ENCODE assay signal across 13 cellular contexts in the genomic region with DNA sequence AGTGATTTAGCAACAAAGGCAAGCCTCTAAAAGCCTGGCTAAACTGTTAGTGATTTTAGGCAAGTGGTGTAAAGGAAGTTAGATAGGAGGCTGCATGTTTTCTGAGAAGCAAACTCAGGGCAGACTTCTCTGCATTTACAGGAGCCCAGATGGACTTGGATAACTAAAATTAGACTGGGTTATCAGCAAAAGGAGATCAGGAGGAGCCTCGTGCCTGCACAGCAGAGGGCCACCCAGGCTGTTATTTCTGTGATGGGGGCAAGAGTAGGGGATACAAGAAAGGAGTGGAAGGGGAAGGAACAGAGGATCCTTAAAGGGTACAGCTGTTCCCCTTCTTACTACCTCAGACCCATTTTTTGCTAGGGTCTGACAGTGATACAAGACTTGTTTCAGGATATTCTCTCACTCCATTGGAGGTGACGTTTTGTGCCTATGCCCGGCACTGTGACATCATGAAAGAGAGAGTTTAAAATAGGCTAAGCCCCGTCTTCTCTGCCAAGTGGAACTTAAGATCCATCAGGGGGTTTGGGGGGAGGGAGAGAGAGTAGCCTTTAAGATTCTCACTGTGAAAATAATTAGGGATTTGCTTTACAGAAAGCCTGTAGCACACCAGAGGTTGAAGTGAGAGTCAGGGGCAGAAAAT. TPM values are rescaled to one million over a fixed set of nuclear protein-coding genes. Genes with fewer than 3 reads are reported as not detected.
A peak's percentile ranks its signal among the peaks of the same experiment; 100 is the strongest.
DNase-seq lines count a peak whose midpoint lies in the region; ATAC-seq, FAIRE-seq and TF ChIP-seq lines count a peak whose summit lies in the region.
"Had no signal": no experiment of that assay in that cellular context is flagged by ENCODE, and none has a peak within 500 bp of the region (broad histone marks: within the 10 kb centered on the region; RNA-seq: fewer than 3 reads in every experiment).

No MANE protein-coding gene starts in this region.

- no peaks in the 10 kb centered on the region; the same call in 1 of the 2 replicates for H3K23me2 ChIP-seq in H1 (ENCODE audit: low read depth, low read length)

- no peak overlapping the region for H3K23ac ChIP-seq in H1 (ENCODE audit: insufficient read length)

- H2BK12ac ChIP-seq in H1 (ENCODE audit: low read depth, low read length), result peak overlapping the region; percentile 89; the same call in 1 of the 2 replicates

- no peaks in the 10 kb centered on the region for H4K20me1 ChIP-seq in H1 (replicated peaks in 1 of 2; ENCODE audit: control insufficient read depth in 1 of 2, insufficient read depth in 2 of 2, low read length in 2 of 2)

- H3K9me3 Mint-ChIP-seq in naive thymus-derived CD8-positive, alpha-beta T cell, result no peaks in the 10 kb centered on the region

- peaks cover 4 to 16% (median 11%) of the 10 kb centered on the region in 4 experiments; a peak in 6 of 7 replicates for H3K4me1 ChIP-seq in H1 (replicated peaks in 1 of 4; ENCODE audit: control insufficient read depth in 3 of 4, insufficient read depth in 4 of 4, low read length in 3 of 4)
- peaks cover 0 to 59% (median 53%) of the 10 kb centered on the region in 4 donors for H3K4me1 ChIP-seq in tibial artery

- H2AFZ ChIP-seq in H1 (ENCODE audit: low read length), result peak overlapping the region; percentile 74; the same call in 1 of the 2 replicates

- no peak overlapping the region for H2BK20ac ChIP-seq in H1 (ENCODE audit: low read length)

- TF ChIP-seq EP300 in H1 (IDR thresholded peaks at IDR 0.05; ENCODE audit: borderline replicate concordance in 1 of 2, low read depth in 2 of 2, low read length in 2 of 2), result no peak

- no peak for TF ChIP-seq POLR2A in H1 (IDR thresholded peaks at IDR 0.05; ENCODE audit: control extremely low read depth in 1 of 2, low read depth in 2 of 2, low read length in 2 of 2)

- H3K56ac ChIP-seq in H1 (replicated peaks; ENCODE audit: insufficient read length, low read depth, low read length), result no peak overlapping the region

- 0 out of 7 replicates have a peak overlapping the region, but pooled peaks of 1 of the 4 experiments have one; percentile 0 for H3K9ac ChIP-seq in H1 (replicated peaks in 1 of 4; ENCODE audit: extremely low read depth in 1 of 4, low read depth in 3 of 4, low read length in 3 of 4)

- no peaks in the 10 kb centered on the region for H3K27me3 Mint-ChIP-seq in naive thymus-derived CD8-positive, alpha-beta T cell

- H3K27me3 ChIP-seq in H1 (replicated peaks in 1 of 4; ENCODE audit: control insufficient read depth in 3 of 4, extremely low read depth in 1 of 4, insufficient read depth in 3 of 4, low read length in 3 of 4) (no peaks in the 10 kb centered on the region), tibial artery (no peaks in the 10 kb centered on the region)
- H3K27me3 ChIP-seq: left lung had no signal

- H2BK120ac ChIP-seq in H1 (replicated peaks; ENCODE audit: low read depth, low read length), result no peak overlapping the region

- H3K4me2 ChIP-seq in H1 (ENCODE audit: insufficient read depth in 1 of 2, low read depth in 2 of 2, low read length in 2 of 2), result peak overlapping the region in 1 of 2 experiments; percentile 49; a peak in 3 of 4 replicates

- H3K27ac Mint-ChIP-seq in naive thymus-derived CD8-positive, alpha-beta T cell, result peak overlapping the region in 8 of 10 donors; percentile 7 to 90 (median 74)

- H3K4me3 ChIP-seq in H1 (ENCODE audit: extremely low read depth in 1 of 4, insufficient read depth in 2 of 4, low read depth in 3 of 4, low read length in 4 of 4) (no peak overlapping the region; a peak in 1 of 8 replicates), tibial artery (no peak overlapping the region)
- H3K4me3 ChIP-seq: left lung had no signal

- no peaks in the 10 kb centered on the region for H3K79me2 ChIP-seq in H1 (ENCODE audit: control insufficient read depth in 1 of 2, insufficient read depth in 2 of 2, low read length in 2 of 2)

- H3K79me1 ChIP-seq in H1 (ENCODE audit: low read depth, low read length), result no peaks in the 10 kb centered on the region

- peaks cover 15 to 24% (median 20%) of the 10 kb centered on the region in 4 donors for H3K4me1 Mint-ChIP-seq in naive thymus-derived CD8-positive, alpha-beta T cell

- no peak for FAIRE-seq in H1 (lab: Jason Lieb, UNC)
- FAIRE-seq: bronchial epithelial cell, D721Med had no signal

- H4K8ac ChIP-seq in H1 (ENCODE audit: extremely low read depth, insufficient read depth, low read length), result no peak overlapping the region

- no peaks in the 10 kb centered on the region for H3K36me3 ChIP-seq in H1 (ENCODE audit: control insufficient read depth in 2 of 4, insufficient read depth in 4 of 4, low read length in 3 of 4)
- H3K36me3 ChIP-seq in tibial artery, result no peaks in the 10 kb centered on the region
- H3K36me3 ChIP-seq: left lung had no signal

- TF ChIP-seq CTCF in H1 (IDR thresholded peaks at IDR 0.05; ENCODE audit: control extremely low read depth in 1 of 3, insufficient read depth in 1 of 3, low read depth in 1 of 3, low read length in 3 of 3), result no peak
- TF ChIP-seq CTCF in tibial artery (IDR thresholded peaks at IDR 0.05), result no peak

- H3K18ac ChIP-seq in H1 (ENCODE audit: extremely low read depth, low read length), result no peak overlapping the region

- no peak overlapping the region for H4K91ac ChIP-seq in H1 (replicated peaks; ENCODE audit: insufficient read length, low read length)

- no peak overlapping the region for H2AK5ac ChIP-seq in H1 (ENCODE audit: low read depth, low read length)

- 78% methylated on average over 4 of the region's 4 CpGs; no CpG with 5 or more reads in 1 of the 2 experiments for WGBS in H1 (ENCODE audit: extremely low coverage in 1 of 2, insufficient coverage in 1 of 2, insufficient read length in 1 of 2, insufficient replicate concordance in 2 of 2, low coverage in 1 of 2, low lambda C conversion rate in 2 of 2, missing lambda C conversion rate in 1 of 2), 2 experiments

- CTCF ChIA-PET in H1 (lab: Charles Lee; ENCODE audit: partially characterized antibody), result interaction anchor here (0.9 to 1.9 kb wide), 3 partner anchors 11 to 18 kb away, joined by 3 to 5 read pairs (median 4); no protein-coding TSS in a partner anchor

- H3K4me3 Mint-ChIP-seq in naive thymus-derived CD8-positive, alpha-beta T cell, result no peak overlapping the region

- H3K9me3 ChIP-seq in H1 (ENCODE audit: insufficient read depth in 2 of 2, low read depth in 1 of 2, low read length in 1 of 2) (no peaks in the 10 kb centered on the region), tibial artery (no peaks in the 10 kb centered on the region)
- H3K9me3 ChIP-seq: left lung had no signal

- H2BK5ac ChIP-seq in H1 (ENCODE audit: low read depth, low read length), result no peak overlapping the region

- no peaks in the 10 kb centered on the region for H3K36me3 Mint-ChIP-seq in naive thymus-derived CD8-positive, alpha-beta T cell

- intact Hi-C loops in tibial artery (cut with DNase I; ENCODE audit: low total_unique reads), result loop anchor here (5.0 kb wide), 1 partner anchor 50 kb away; a partner anchor contains a TSS

- no peak overlapping the region for H3K14ac ChIP-seq in H1 (ENCODE audit: insufficient read length)

- DNase-seq in OCI-M1 (lab: John Stamatoyannopoulos, UW), result peak; percentile 72
- no peak for DNase-seq in H1 (ENCODE audit: low read depth in 1 of 2, low spot score in 2 of 2)
- DNase-seq in naive thymus-derived CD8-positive, alpha-beta T cell, result no peak
- no peak for DNase-seq in tibial artery
- DNase-seq in HK-2 (ENCODE audit: unreplicated experiment), result no peak
- no peak for DNase-seq in stimulated activated CD4-positive, alpha-beta T cell treated with anti-CD3 and anti-CD28 coated beads, Interleukin-12 subunit alpha, Interleukin-12 subunit beta, amount 100 ng/mL, for 4 hours
- DNase-seq in NCI-H187 treated with DMSO at 0.1 percent for 48 hours (lab: John Stamatoyannopoulos, UW), result no peak
- DNase-seq: activated CD8-positive, alpha-beta memory T cell treated with anti-CD3 and anti-CD28 coated beads, Interleukin-2, amount 50 U/mL, for 48 hours; left lung; NK-92 treated with Interleukin-12 subunit alpha and Interleukin-12 subunit beta, amount 100 ng/mL, for 24 hours had no signal

- no peak for TF ChIP-seq RAD21 in H1 (IDR thresholded peaks at IDR 0.05 in 1 of 2, conservative IDR thresholded peaks at IDR 0.05 in 1 of 2; ENCODE audit: low read depth in 2 of 2, low read length in 2 of 2)

- no peak overlapping the region for H3K4ac ChIP-seq in H1 (replicated peaks; ENCODE audit: insufficient read length, low read depth, low read length)

- no peak for ATAC-seq in naive thymus-derived CD8-positive, alpha-beta T cell
- ATAC-seq: left lung had no signal

- H4K5ac ChIP-seq in H1 (ENCODE audit: insufficient read length, low read depth, low read length), result no peak overlapping the region

- 0 out of 2 replicates have a peak overlapping the region, but pooled peaks have one; percentile 26 for H3K27ac ChIP-seq in H1 (ENCODE audit: low read depth, low read length)
- peak overlapping the region; percentile 78 to 79 for H3K27ac ChIP-seq in tibial artery
- H3K27ac ChIP-seq: HL-60, left lung had no signal

- POLR2A ChIA-PET in H1 (lab: Charles Lee; ENCODE audit: partially characterized antibody), result interaction anchor here (1.8 to 2.0 kb wide), 2 partner anchors 10 to 49 kb away, joined by 4 to 8 read pairs; a partner anchor contains a TSS
- POLR2A ChIA-PET in naive thymus-derived CD8-positive, alpha-beta T cell (lab: Charles Lee), result interaction anchor here (1.0 kb wide), 1 partner anchor 48 kb away, joined by 3 read pairs; no protein-coding TSS in a partner anchor

- H2BK15ac ChIP-seq in H1 (ENCODE audit: low read length), result no peak overlapping the region

TF ChIP-seq in H1, 55 proteins besides CTCF, POLR2A, EP300 and RAD21 (continues in another document):
- no peak for TF ChIP-seq SRF (IDR thresholded peaks at IDR 0.05; ENCODE audit: low read depth, low read length)
- no peak for TF ChIP-seq TEAD4 (IDR thresholded peaks at IDR 0.05; ENCODE audit: low read depth, low read length)
- TF ChIP-seq CBX8 (IDR thresholded peaks at IDR 0.05; ENCODE audit: borderline replicate concordance, low read depth, low read length), result no peak
- no peak for TF ChIP-seq NRF1 (IDR thresholded peaks at IDR 0.05; ENCODE audit: low read depth, low read length)
- no peak for TF ChIP-seq POU5F1 (IDR thresholded peaks at IDR 0.05; ENCODE audit: low read depth, low read length)
- no peak for TF ChIP-seq MAFK (IDR thresholded peaks at IDR 0.05; ENCODE audit: low read depth, low read length)
- TF ChIP-seq KDM1A (IDR thresholded peaks at IDR 0.05; ENCODE audit: borderline replicate concordance, low read length), result no peak

RNA-seq across cellular contexts. Expression of a gene that starts 49.5 kb away (rescaled TPM):
- 22.8 and 26.8 TPM in 2 replicates for total RNA-seq in H1 (2021; fragmentation: NEBNext Ultra II Directional; extraction: Animal tissue kit (Norgen Biotek cat#: 25700))
- polyA plus RNA-seq in H1 (2011; rRNA removed), result 3.2 and 3.3 TPM in 2 replicates
- 13.7 TPM for polyA plus RNA-seq in H1 (2011; cell fraction: cytosol; rRNA removed)
- 2.2 TPM for polyA plus RNA-seq in H1 (2011; cell fraction: nucleus; rRNA removed)
- polyA plus RNA-seq in H1 (2012, experiment 1 of 2), result 16.4 to 27.5 TPM (median 23.0 TPM) in 4 replicates
- 1.1 TPM for polyA plus RNA-seq in H1 (2012, experiment 2 of 2)
- 9.0 TPM for polyA plus RNA-seq in H1 (2013, experiment 1 of 2)
- 8.4 TPM for polyA plus RNA-seq in H1 (2013, experiment 2 of 2)
- polyA minus RNA-seq in H1 (2011; rRNA and poly(A)+ RNA removed), result 4.7 and 5.2 TPM in 2 replicates
- polyA minus RNA-seq in H1 (2011; cell fraction: cytosol; rRNA and poly(A)+ RNA removed), result 10.1 TPM
- 14.0 TPM for polyA minus RNA-seq in H1 (2011; cell fraction: nucleus; rRNA and poly(A)+ RNA removed)
- 100 to 1,000 TPM; 361 to 367 TPM for total RNA-seq in naive thymus-derived CD8-positive, alpha-beta T cell
- 100 to 1,000 TPM; 318 to 385 (median 341) TPM for polyA plus RNA-seq in naive thymus-derived CD8-positive, alpha-beta T cell

Comparison
In these comparisons a context has a peak if more than half of its experiments do, and no peak if none do; other contexts are left out.
1. RNA of a gene that starts 49.5 kb away (total RNA-seq): 361 to 367 TPM in naive thymus-derived CD8-positive, alpha-beta T cell; 22.8 to 26.8 TPM in H1; every median in the first group is over 10 times any median in the second.